Comparison of ENCODE assay signal across 9 cellular contexts in the genomic region with DNA sequence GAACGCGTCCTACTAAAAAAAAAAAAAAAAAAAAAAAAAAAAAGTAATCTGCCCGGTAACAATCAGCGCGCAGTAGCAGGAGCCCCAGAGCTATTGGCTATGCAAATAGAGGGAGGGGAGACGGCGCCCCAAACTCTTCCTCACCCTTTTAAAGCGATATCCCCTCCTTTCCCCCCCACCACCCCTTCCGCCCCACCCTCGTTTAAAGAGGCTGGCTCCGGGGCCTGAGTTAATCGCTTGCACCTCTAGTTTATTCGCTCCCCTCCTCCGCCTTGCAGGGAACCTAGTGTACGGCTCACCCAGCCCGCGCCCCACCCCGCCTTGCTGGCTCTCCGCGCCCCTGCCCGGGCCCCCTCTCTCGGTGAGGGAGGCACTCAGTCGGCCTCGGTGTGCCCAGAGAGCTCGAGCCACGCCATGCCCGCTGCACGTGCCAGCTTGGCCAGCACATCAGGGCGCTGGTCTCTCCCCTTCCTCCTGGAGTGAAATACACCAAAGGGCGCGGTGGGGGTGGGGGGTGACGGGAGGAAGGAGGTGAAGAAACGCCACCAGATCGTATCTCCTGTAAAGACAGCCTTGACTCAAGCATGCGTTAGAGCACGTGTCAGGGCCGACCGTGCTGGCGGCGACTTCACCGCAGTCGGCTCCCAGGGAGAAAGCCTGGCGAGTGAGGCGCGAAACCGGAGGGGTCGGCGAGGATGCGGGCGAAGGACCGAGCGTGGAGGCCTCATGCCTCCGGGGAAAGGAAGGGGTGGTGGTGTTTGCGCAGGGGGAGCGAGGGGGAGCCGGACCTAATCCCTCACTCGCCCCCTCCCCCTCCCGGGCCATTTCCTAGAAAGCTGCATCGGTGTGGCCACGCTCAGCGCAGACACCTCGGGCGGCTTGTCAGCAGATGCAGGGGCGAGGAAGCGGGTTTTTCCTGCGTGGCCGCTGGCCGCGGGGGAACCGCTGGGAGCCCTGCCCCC. TPM values are rescaled to one million over a fixed set of nuclear protein-coding genes. Genes with fewer than 3 reads are reported as not detected.
DNase-seq lines count a peak whose midpoint lies in the region; ATAC-seq, FAIRE-seq and TF ChIP-seq lines count a peak whose summit lies in the region.
"Had no signal": no experiment of that assay in that cellular context is flagged by ENCODE, and none has a peak within 500 bp of the region (broad histone marks: within the 10 kb centered on the region; RNA-seq: fewer than 3 reads in every experiment).

No MANE protein-coding gene starts in this region.

- peak overlapping the region; percentile 41 for H3K4me3 ChIP-seq in bronchial epithelial cell (ENCODE audit: low read depth, low read length)
- H3K4me3 ChIP-seq: HAP-1 had no signal

- no peaks in the 10 kb centered on the region for H3K9me3 Mint-ChIP-seq in activated B cell treated with CpG ODN at 0.5 μM for 24 hours

- DNase-seq in Ammon's horn (ENCODE audit: low spot score) (peak; percentile 67), activated B cell treated with CpG ODN at 0.5 μM for 24 hours (peak; percentile 73), bronchial epithelial cell (ENCODE audit: low read depth) (peak; percentile 80), kidney glomerular epithelial cell (lab: John Stamatoyannopoulos, UW) (peak; percentile 42), epidermal melanocyte (ENCODE audit: insufficient read length, low spot score) (no peak)
- peak; percentile 92 for DNase-seq in stimulated activated CD4-positive, alpha-beta T cell treated with anti-CD3 and anti-CD28 coated beads, Interleukin-15, amount 100 ng/mL, for 24 hours

- intact Hi-C loops in activated B cell treated with CpG ODN at 0.5 μM for 24 hours (cut with micrococcal nuclease): loop anchor here (1.0 to 10.0 kb wide), 4 partner anchors 49 to 1477 kb away; partner anchors contain the start of genes FKBP4, PARP11 and TIGAR

- peaks cover 6% of the 10 kb centered on the region for H3K36me3 ChIP-seq in bronchial epithelial cell (ENCODE audit: control insufficient read depth, insufficient read depth, low read length)

- POLR2A ChIA-PET in activated B cell treated with CpG ODN at 0.5 μM for 24 hours (lab: Charles Lee): interaction anchor here (0.6 to 10.3 kb wide), 36 partner anchors 9 to 534 kb away, joined by 3 to 291 read pairs (median 6); partner anchors contain the start of genes PARP11 and TIGAR

- peaks cover 49% of the 10 kb centered on the region for H3K4me1 Mint-ChIP-seq in activated B cell treated with CpG ODN at 0.5 μM for 24 hours

- TF ChIP-seq CTCF in activated B cell treated with CpG ODN at 0.5 μM for 24 hours (IDR thresholded peaks at IDR 0.05) (no peak), bronchial epithelial cell (IDR thresholded peaks at IDR 0.05; ENCODE audit: insufficient read depth, low read length, severe bottlenecking) (no peak)

- CTCF ChIA-PET in activated B cell treated with CpG ODN at 0.5 μM for 24 hours (lab: Charles Lee): interaction anchor here (1.0 to 1.8 kb wide), 11 partner anchors 56 to 387 kb away, joined by 3 to 15 read pairs (median 4); no protein-coding TSS in a partner anchor

- H3K27me3 Mint-ChIP-seq in activated B cell treated with CpG ODN at 0.5 μM for 24 hours: no peaks in the 10 kb centered on the region

- peak overlapping the region; percentile 91 for H3K4me3 Mint-ChIP-seq in activated B cell treated with CpG ODN at 0.5 μM for 24 hours

- H3K27me3 ChIP-seq in bronchial epithelial cell (ENCODE audit: control insufficient read depth, insufficient read depth, low read length): peaks cover 23% of the 10 kb centered on the region

- peak; percentile 55 for ATAC-seq in GM19328 (IDR thresholded peaks at IDR 0.05; ENCODE audit: unreplicated experiment)
- peak; percentile 22 for ATAC-seq in HG03565 (IDR thresholded peaks at IDR 0.05; ENCODE audit: unreplicated experiment)
- ATAC-seq in activated B cell treated with CpG ODN at 0.5 μM for 24 hours (ENCODE audit: low read depth): peak; percentile 50

- H3K36me3 Mint-ChIP-seq in activated B cell treated with CpG ODN at 0.5 μM for 24 hours (ENCODE audit: low read depth): peaks cover 28% of the 10 kb centered on the region

- no peak for FAIRE-seq in bronchial epithelial cell (lab: Jason Lieb, UNC)

- peak overlapping the region; percentile 96 for H3K27ac Mint-ChIP-seq in activated B cell treated with CpG ODN at 0.5 μM for 24 hours

RNA-seq across cellular contexts. Expression of gene CCND2, which starts 1.3 kb away (rescaled TPM):
- total RNA-seq in activated B cell treated with CpG ODN at 0.5 μM for 24 hours: 230 and 237 TPM in 2 replicates
- total RNA-seq in bronchial epithelial cell: 115 and 123 TPM in 2 replicates

RNA-seq across cellular contexts. Expression of gene TIGAR, which starts 48.7 kb away (rescaled TPM):
- total RNA-seq in activated B cell treated with CpG ODN at 0.5 μM for 24 hours (10.0 and 10.2 TPM in 2 replicates), bronchial epithelial cell (10.0 and 11.8 TPM in 2 replicates)
